ENCODE assay signal across 15 cellular contexts in the genomic region with DNA sequence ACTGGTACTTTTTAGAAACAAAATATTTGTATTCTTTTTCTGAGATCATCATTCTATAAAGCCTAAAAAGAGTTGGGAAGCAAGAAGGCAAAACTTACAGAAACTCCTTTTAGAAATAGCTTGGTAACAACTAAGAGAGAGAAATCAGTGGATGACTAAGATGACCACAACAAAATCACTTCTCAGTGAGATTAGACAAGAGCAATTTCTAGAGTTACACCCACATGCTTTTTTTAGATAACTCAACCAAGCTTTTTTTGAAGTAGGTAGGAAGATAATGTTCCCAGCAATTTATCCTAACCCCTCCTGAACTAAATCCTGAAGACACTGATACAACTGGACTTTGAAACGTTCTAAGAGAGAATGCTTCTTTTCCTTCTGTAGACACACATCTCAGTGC.
DNase-seq lines count a peak whose midpoint lies in the region; ATAC-seq and TF ChIP-seq lines count a peak whose summit lies in the region.
"Had no signal": no experiment of that assay in that cellular context is flagged by ENCODE, and none has a peak within 500 bp of the region (broad histone marks: within the 10 kb centered on the region; RNA-seq: fewer than 3 reads in every experiment).

No MANE protein-coding gene starts in this region.

- no peak overlapping the region for H4K91ac ChIP-seq in trophoblast cell (ENCODE audit: low read depth, low read length)

- no peak overlapping the region for H3K18ac ChIP-seq in trophoblast cell (ENCODE audit: low read length)

- no peak overlapping the region for H2BK5ac ChIP-seq in trophoblast cell (ENCODE audit: low read depth, low read length, poor library complexity)

- peak; percentile 19 for DNase-seq in A172 (ENCODE audit: low spot score)
- DNase-seq in OCI-M1 (lab: John Stamatoyannopoulos, UW) = peak; percentile 9
- peak; percentile 11 for DNase-seq in choroid plexus epithelial cell (ENCODE audit: low read depth)
- peak; percentile 2 for DNase-seq in fibroblast of the aortic adventitia (ENCODE audit: low read depth)
- no peak for DNase-seq in trophoblast cell
- no peak for DNase-seq in DMS53 (lab: John Stamatoyannopoulos, UW)
- no peak for DNase-seq in left cardiac atrium
- DNase-seq: CD4-positive, alpha-beta memory T cell; DMS153; DMS79 treated with DMSO at 0.1 percent for 48 hours; GF-D8; H9 had no signal

- no peaks in the 10 kb centered on the region for H3K79me1 ChIP-seq in trophoblast cell (ENCODE audit: low read length)

- H2AFZ ChIP-seq in trophoblast cell (ENCODE audit: insufficient read depth, low read length, poor library complexity) = no peak overlapping the region

- no peak overlapping the region for H2AK5ac ChIP-seq in trophoblast cell (ENCODE audit: low read length)

- H2BK120ac ChIP-seq in trophoblast cell (ENCODE audit: insufficient read depth, low read length, poor library complexity) = no peak overlapping the region

- no peak overlapping the region for H3K23ac ChIP-seq in trophoblast cell (ENCODE audit: low read length)

- no peak overlapping the region for H3K4ac ChIP-seq in trophoblast cell (ENCODE audit: low read depth, low read length)

- H3K79me2 ChIP-seq in trophoblast cell (ENCODE audit: control insufficient read depth, insufficient read depth, low read length, poor library complexity) = no peaks in the 10 kb centered on the region

- no peaks in the 10 kb centered on the region for H3K27me3 ChIP-seq in trophoblast cell (ENCODE audit: insufficient read depth, low read length)
- H3K27me3 ChIP-seq: BLaER1 had no signal

- no peak overlapping the region for H3K9ac ChIP-seq in trophoblast cell (ENCODE audit: low read length)
- H3K9ac ChIP-seq: BLaER1 had no signal

- no CpG with 5 or more reads among the region's 1 CpG for WGBS in trophoblast cell (ENCODE audit: extremely low coverage, insufficient coverage, insufficient read length)

- no peak overlapping the region for H3K4me3 ChIP-seq in choroid plexus epithelial cell (ENCODE audit: low read depth, low read length)
- no peak overlapping the region for H3K4me3 ChIP-seq in fibroblast of the aortic adventitia (ENCODE audit: low read depth, low read length)
- no peak overlapping the region for H3K4me3 ChIP-seq in trophoblast cell (ENCODE audit: low read depth, low read length)
- H3K4me3 ChIP-seq: BLaER1 had no signal

- ATAC-seq in GM21576 (IDR thresholded peaks at IDR 0.05; ENCODE audit: unreplicated experiment) = no peak
- ATAC-seq in left cardiac atrium = no peak

- H2BK12ac ChIP-seq in trophoblast cell (ENCODE audit: low read length) = no peak overlapping the region

- no peaks in the 10 kb centered on the region for H3K36me3 ChIP-seq in trophoblast cell (ENCODE audit: control insufficient read depth in 1 of 2, insufficient read depth in 2 of 2, low read length in 2 of 2)
- H3K36me3 ChIP-seq: BLaER1 had no signal

- H3K4me2 ChIP-seq in trophoblast cell (ENCODE audit: low read length) = no peak overlapping the region
- H3K4me2 ChIP-seq: BLaER1 had no signal

- no peak for TF ChIP-seq CTCF in choroid plexus epithelial cell (conservative IDR thresholded peaks at IDR 0.05; ENCODE audit: low read depth, low read length)
- no peak for TF ChIP-seq CTCF in fibroblast of the aortic adventitia (IDR thresholded peaks at IDR 0.05; ENCODE audit: insufficient read depth, low read length)

- H3K4me1 ChIP-seq in trophoblast cell (ENCODE audit: control insufficient read depth in 1 of 2, insufficient read depth in 2 of 2, low read length in 2 of 2) = no peaks in the 10 kb centered on the region
- H3K4me1 ChIP-seq: BLaER1 had no signal

- no peak overlapping the region for H3K27ac ChIP-seq in trophoblast cell (ENCODE audit: low read depth, low read length)
- H3K27ac ChIP-seq: 22Rv1, BLaER1 had no signal

- intact Hi-C loops in left cardiac atrium (cut with DNase I) = no loop called here

- no peak overlapping the region for H4K12ac ChIP-seq in trophoblast cell (ENCODE audit: low read depth, low read length)

- H3K14ac ChIP-seq in trophoblast cell (ENCODE audit: low read length) = no peak overlapping the region

- no peaks in the 10 kb centered on the region for H3K9me3 ChIP-seq in trophoblast cell (ENCODE audit: insufficient read depth, low read depth, low read length)
- H3K9me3 ChIP-seq: BLaER1 had no signal

- H4K8ac ChIP-seq in trophoblast cell (ENCODE audit: low read depth, low read length) = no peak overlapping the region

Comparison
In these comparisons a context has a peak if more than half of its experiments do, and no peak if none do; other contexts are left out.
1. DNase-seq: peak in A172 (single experiment), OCI-M1 (single experiment), choroid plexus epithelial cell (single experiment) and fibroblast of the aortic adventitia (single experiment); none in trophoblast cell (0 of 2), DMS53 (single experiment) and left cardiac atrium (single experiment).